23 cellular contexts compared by ENCODE assay signal in genomic region chr22:48722661-48723060, GRCh38.
DNase-seq lines count a peak whose midpoint lies in the region; ATAC-seq, FAIRE-seq and TF ChIP-seq lines count a peak whose summit lies in the region.
"Had no signal": no experiment of that assay in that cellular context is flagged by ENCODE, and none has a peak within 500 bp of the region (broad histone marks: within the 10 kb centered on the region; RNA-seq: fewer than 3 reads in every experiment).

No MANE protein-coding gene starts in this region.

- H3K36me3 ChIP-seq in kidney (ENCODE audit: control insufficient read depth in 1 of 2, insufficient read depth in 2 of 2, low read length in 2 of 2) = no peaks in the 10 kb centered on the region
- no peaks in the 10 kb centered on the region for H3K36me3 ChIP-seq in sigmoid colon
- H3K36me3 ChIP-seq: BE2C had no signal

- FAIRE-seq in kidney (lab: Jason Lieb, UNC) = no peak
- FAIRE-seq: A204.1, GM12892, GM18507, HTR-8/SVneo had no signal

- H3K4me1 ChIP-seq in kidney (ENCODE audit: control insufficient read depth in 1 of 2, insufficient read depth in 1 of 2, low read depth in 1 of 2, low read length in 2 of 2) (no peaks in the 10 kb centered on the region), sigmoid colon (peaks cover 0 to 7% (median 0%) of the 10 kb centered on the region in 4 donors)
- H3K4me1 ChIP-seq: BE2C had no signal

- 87 to 88% methylated on average over 10 of the region's 10 CpGs for WGBS in sigmoid colon, 2 donors

- H3K4me3 ChIP-seq in kidney (ENCODE audit: low read length in 2 of 2) (no peak overlapping the region), sigmoid colon (no peak overlapping the region)

- peak; percentile 10 for DNase-seq in natural killer cell treated with Interleukin-12 subunit alpha and Interleukin-12 subunit beta and Interleukin-15 and Interleukin-18, amount 100 ng/mL, for 72 hours (ENCODE audit: low spot score)
- DNase-seq in natural killer cell (no peak), kidney (peak; percentile 45), sigmoid colon (peak; percentile 2), NCI-H1436 treated with DMSO at 0.1 percent for 48 hours (lab: John Stamatoyannopoulos, UW) (no peak), inferior parietal cortex (ENCODE audit: extremely low spot score) (no peak)
- DNase-seq: ACHN; BE2C; C1 segment of cervical spinal cord; CD4-positive, alpha-beta memory T cell; DMS153; DMS79; GDM1; GOT3; H7; HFFc6; IMR-90 had no signal

- H3K27me3 ChIP-seq in sigmoid colon = peaks cover 0 to 17% (median 0%) of the 10 kb centered on the region in 3 donors
- H3K27me3 ChIP-seq: BE2C had no signal

- no peaks in the 10 kb centered on the region for H3K9me3 Mint-ChIP-seq in natural killer cell treated with Interleukin-12 subunit alpha and Interleukin-12 subunit beta and Interleukin-15 and Interleukin-18, amount 100 ng/mL, for 72 hours
- peaks cover 0 to 4% of the 10 kb centered on the region in 2 donors for H3K9me3 Mint-ChIP-seq in natural killer cell

- TF ChIP-seq CTCF in natural killer cell (IDR thresholded peaks at IDR 0.05) (no peak), kidney (IDR thresholded peaks at IDR 0.05; ENCODE audit: borderline replicate concordance, extremely low read depth, insufficient read depth) (no peak), sigmoid colon (IDR thresholded peaks at IDR 0.05) (no peak)

- ATAC-seq in natural killer cell treated with Interleukin-12 subunit alpha and Interleukin-12 subunit beta and Interleukin-15 and Interleukin-18, amount 100 ng/mL, for 72 hours = no peak
- ATAC-seq in natural killer cell (no peak), GM18520 (IDR thresholded peaks at IDR 0.05; ENCODE audit: unreplicated experiment) (no peak)
- ATAC-seq: HCT116 had no signal

- H3K27me3 Mint-ChIP-seq in natural killer cell treated with Interleukin-12 subunit alpha and Interleukin-12 subunit beta and Interleukin-15 and Interleukin-18, amount 100 ng/mL, for 72 hours = peaks cover 0 to 2% of the 10 kb centered on the region in 2 donors
- H3K27me3 Mint-ChIP-seq in natural killer cell (ENCODE audit: low read depth in 2 of 2) = peaks cover 4 to 20% of the 10 kb centered on the region in 2 donors

- intact Hi-C loops in natural killer cell (cut with micrococcal nuclease) (no loop called here), kidney (cut with DNase I) (no loop called here), sigmoid colon (cut with DNase I) (no loop called here)

- H3K9me3 ChIP-seq in kidney (ENCODE audit: control insufficient read depth in 1 of 2, low read length in 2 of 2) (peaks cover 5 to 6% of the 10 kb centered on the region in 2 donors), sigmoid colon (peaks cover 0 to 7% (median 1%) of the 10 kb centered on the region in 4 donors)
- H3K9me3 ChIP-seq: BE2C had no signal

- H3K27ac ChIP-seq in kidney (ENCODE audit: low read depth in 2 of 2, low read length in 2 of 2) (no peak overlapping the region), sigmoid colon (no peak overlapping the region)

- H3K4me1 Mint-ChIP-seq in natural killer cell treated with Interleukin-12 subunit alpha and Interleukin-12 subunit beta and Interleukin-15 and Interleukin-18, amount 100 ng/mL, for 72 hours (ENCODE audit: low read depth in 2 of 2) = peaks cover 0 to under 1% of the 10 kb centered on the region in 2 donors
- peaks cover 0 to 1% of the 10 kb centered on the region in 2 donors for H3K4me1 Mint-ChIP-seq in natural killer cell
- H3K4me1 Mint-ChIP-seq: CD4-positive, alpha-beta memory T cell had no signal

- H3K9ac ChIP-seq in kidney (ENCODE audit: low read length in 2 of 2) = no peak overlapping the region

- H3K36me3 Mint-ChIP-seq in natural killer cell treated with Interleukin-12 subunit alpha and Interleukin-12 subunit beta and Interleukin-15 and Interleukin-18, amount 100 ng/mL, for 72 hours = no peaks in the 10 kb centered on the region
- no peaks in the 10 kb centered on the region for H3K36me3 Mint-ChIP-seq in natural killer cell
- H3K36me3 Mint-ChIP-seq: CD4-positive, alpha-beta memory T cell had no signal

- TF ChIP-seq POLR2A in sigmoid colon (IDR thresholded peaks at IDR 0.05) = no peak

- no peak overlapping the region for H3K4me3 Mint-ChIP-seq in natural killer cell treated with Interleukin-12 subunit alpha and Interleukin-12 subunit beta and Interleukin-15 and Interleukin-18, amount 100 ng/mL, for 72 hours
- H3K4me3 Mint-ChIP-seq in natural killer cell = no peak overlapping the region
- H3K4me3 Mint-ChIP-seq: CD4-positive, alpha-beta memory T cell; HFFc6 had no signal

- TF ChIP-seq EP300 in sigmoid colon (IDR thresholded peaks at IDR 0.05) = no peak

- no peak overlapping the region for H3K27ac Mint-ChIP-seq in natural killer cell treated with Interleukin-12 subunit alpha and Interleukin-12 subunit beta and Interleukin-15 and Interleukin-18, amount 100 ng/mL, for 72 hours
- no peak overlapping the region for H3K27ac Mint-ChIP-seq in natural killer cell
- H3K27ac Mint-ChIP-seq: HFFc6 had no signal

Comparison
In these comparisons a context has a peak if more than half of its experiments do, and no peak if none do; other contexts are left out.
1. DNase-seq: peak in natural killer cell treated with Interleukin-12 subunit alpha and Interleukin-12 subunit beta and Interleukin-15 and Interleukin-18, amount 100 ng/mL, for 72 hours (single experiment), kidney (single experiment) and sigmoid colon (single experiment); none in natural killer cell (single experiment), NCI-H1436 treated with DMSO at 0.1 percent for 48 hours (single experiment) and inferior parietal cortex (single experiment).